In genomic region chr6:108578595-108579038, GRCh38 we compare ENCODE assay signal across 9 cellular contexts. TPM values are rescaled to one million over a fixed set of nuclear protein-coding genes. Genes with fewer than 3 reads are reported as not detected.
DNase-seq lines count a peak whose midpoint lies in the region; ATAC-seq, FAIRE-seq and TF ChIP-seq lines count a peak whose summit lies in the region.
"Had no signal": no experiment of that assay in that cellular context is flagged by ENCODE, and none has a peak within 500 bp of the region (broad histone marks: within the 10 kb centered on the region; RNA-seq: fewer than 3 reads in every experiment).

No MANE protein-coding gene starts in this region.

- no peak overlapping the region for H3K14ac ChIP-seq in IMR-90 (replicated peaks; ENCODE audit: low read depth, low read length)

- TF ChIP-seq CTCF in IMR-90 (conservative IDR thresholded peaks at IDR 0.05; ENCODE audit: low read depth, low read length) (no peak), breast epithelium (IDR thresholded peaks at IDR 0.05) (no peak), type B pancreatic cell (conservative IDR thresholded peaks at IDR 0.05) (no peak), prostate gland (IDR thresholded peaks at IDR 0.05) (no peak)

- peaks cover 30% of the 10 kb centered on the region for H3K36me3 Mint-ChIP-seq in type B pancreatic cell

- ATAC-seq in IMR-90 (ENCODE audit: low read depth), result peak; percentile 70
- ATAC-seq in left lobe of liver, result peak; percentile 73
- no peak for ATAC-seq in GM21825 (IDR thresholded peaks at IDR 0.05; ENCODE audit: unreplicated experiment)
- ATAC-seq: activated CD8-positive, alpha-beta T cell treated with anti-CD3 and anti-CD28 coated beads for 36 hours had no signal

- H3K9ac ChIP-seq in IMR-90 (ENCODE audit: low read depth, low read length), result no peak overlapping the region

- H2AK9ac ChIP-seq in IMR-90 (replicated peaks; ENCODE audit: low read depth, low read length, poor library complexity), result no peak overlapping the region

- BruUV-seq in IMR-90 (replicated peaks; lab: Mats Ljungman, UMichigan), result no TSS peak

- no peak overlapping the region for H2BK15ac ChIP-seq in IMR-90 (ENCODE audit: low read depth, low read length)

- TF ChIP-seq POLR2A in IMR-90 (IDR thresholded peaks at IDR 0.05; ENCODE audit: low read depth, low read length) (no peak), breast epithelium (IDR thresholded peaks at IDR 0.05) (no peak), H54 (IDR thresholded peaks at IDR 0.05; ENCODE audit: low read depth, low read length) (no peak), prostate gland (IDR thresholded peaks at IDR 0.05) (no peak)

- intact Hi-C loops in IMR-90 (cut with micrococcal nuclease), result loop anchor here (5.0 kb wide), 1 partner anchor 204 kb away; no protein-coding TSS in a partner anchor
- intact Hi-C loops in breast epithelium (cut with DNase I; ENCODE audit: low total_unique reads), result no loop called here
- intact Hi-C loops in prostate gland (cut with DNase I), result no loop called here

- H4K8ac ChIP-seq in IMR-90 (ENCODE audit: low read depth in 2 of 2, low read length in 2 of 2), result no peak overlapping the region

- H3K18ac ChIP-seq in IMR-90 (ENCODE audit: low read depth, low read length), result peak overlapping the region; percentile 22; the same call in 1 of the 2 replicates

- 0 out of 2 replicates have a peak, but pooled peaks have one; percentile 7 for TF ChIP-seq RAD21 in IMR-90 (IDR thresholded peaks at IDR 0.05; ENCODE audit: low read length)

- peak; percentile 81 for DNase-seq in IMR-90
- DNase-seq in breast epithelium (ENCODE audit: low spot score in 2 of 2), result no peak
- peak; percentile 74 for DNase-seq in left lobe of liver (ENCODE audit: low spot score)
- DNase-seq in type B pancreatic cell (ENCODE audit: extremely low spot score, unreplicated experiment), result no peak
- no peak for DNase-seq in H54 (ENCODE audit: insufficient read length, low spot score)
- DNase-seq in prostate gland (ENCODE audit: low spot score), result no peak
- DNase-seq: activated CD8-positive, alpha-beta T cell treated with anti-CD3 and anti-CD28 coated beads for 36 hours; mesendoderm had no signal

- no peak overlapping the region for H2BK20ac ChIP-seq in IMR-90 (ENCODE audit: low read depth, low read length)

- H3K9me3 Mint-ChIP-seq in type B pancreatic cell, result no peaks in the 10 kb centered on the region
- H3K9me3 Mint-ChIP-seq: activated CD8-positive, alpha-beta T cell treated with anti-CD3 and anti-CD28 coated beads for 36 hours had no signal

- H3K27me3 ChIP-seq in IMR-90 (ENCODE audit: control insufficient read depth, insufficient read depth, low read length) (no peaks in the 10 kb centered on the region), breast epithelium (no peaks in the 10 kb centered on the region), prostate gland (replicated peaks; ENCODE audit: insufficient read depth) (no peaks in the 10 kb centered on the region)

- peak overlapping the region; percentile 39 for H2BK5ac ChIP-seq in IMR-90 (ENCODE audit: low read depth, low read length, poor library complexity, severe bottlenecking)

- H3K9me3 ChIP-seq in IMR-90 (ENCODE audit: control insufficient read depth, insufficient read depth, low read length) (no peaks in the 10 kb centered on the region), breast epithelium (no peaks in the 10 kb centered on the region), prostate gland (no peaks in the 10 kb centered on the region)

- peak overlapping the region; percentile 11 for H3K27ac Mint-ChIP-seq in type B pancreatic cell
- H3K27ac Mint-ChIP-seq: activated CD8-positive, alpha-beta T cell treated with anti-CD3 and anti-CD28 coated beads for 36 hours had no signal

- peak overlapping the region; percentile 27; the same call in 1 of the 2 replicates for H3K4ac ChIP-seq in IMR-90 (ENCODE audit: low read depth, low read length)

- no peak overlapping the region for H3K4me3 ChIP-seq in IMR-90 (ENCODE audit: insufficient read depth, low read depth, low read length)
- no peak overlapping the region for H3K4me3 ChIP-seq in breast epithelium
- H3K4me3 ChIP-seq in prostate gland, result no peak overlapping the region

- no peak overlapping the region for H4K5ac ChIP-seq in IMR-90 (ENCODE audit: low read depth, low read length)

- H4K91ac ChIP-seq in IMR-90 (ENCODE audit: insufficient read depth, low read depth, low read length), result no peak overlapping the region

- dilution Hi-C loops in IMR-90 (cut with HindIII; ENCODE audit: low sequenced_read_pairs, unreplicated experiment), result no loop called here

- no peak overlapping the region for H3K4me3 Mint-ChIP-seq in type B pancreatic cell
- H3K4me3 Mint-ChIP-seq: activated CD8-positive, alpha-beta T cell treated with anti-CD3 and anti-CD28 coated beads for 36 hours had no signal

- H4K20me1 ChIP-seq in IMR-90 (ENCODE audit: insufficient read depth, low read length), result peaks cover 87% of the 10 kb centered on the region

- 0 out of 2 replicates have a peak overlapping the region, but pooled peaks have one; percentile 28 for H3K23ac ChIP-seq in IMR-90 (ENCODE audit: low read depth, low read length)

- H3K27me3 Mint-ChIP-seq in type B pancreatic cell, result no peaks in the 10 kb centered on the region
- H3K27me3 Mint-ChIP-seq: activated CD8-positive, alpha-beta T cell treated with anti-CD3 and anti-CD28 coated beads for 36 hours had no signal

- in situ Hi-C loops in IMR-90 (cut with MboI; ENCODE audit: low sequenced_read_pairs), result no loop called here

- peak overlapping the region; percentile 8; the same call in 1 of the 2 replicates for H2AK5ac ChIP-seq in IMR-90 (ENCODE audit: low read depth, low read length)

- CTCF ChIA-PET in IMR-90 (lab: Yijun Ruan, JAX), result no interaction called here

- H3K56ac ChIP-seq in IMR-90 (ENCODE audit: extremely low read depth, insufficient read depth, low read length), result no peak overlapping the region

- POLR2A ChIA-PET in IMR-90 (lab: Charles Lee; ENCODE audit: unreplicated experiment), result no interaction called here

- no peak overlapping the region for H2AFZ ChIP-seq in IMR-90 (replicated peaks; ENCODE audit: low read length, poor library complexity)

- 29% methylated on average over 4 of the region's 7 CpGs; no CpG with 5 or more reads in 1 of the 2 experiments for WGBS in IMR-90 (ENCODE audit: extremely low coverage in 2 of 2, insufficient read length in 1 of 2), 2 experiments
- 76% methylated on average over 7 of the region's 7 CpGs for WGBS in prostate gland

- H3K27ac ChIP-seq in IMR-90 (ENCODE audit: insufficient read depth, low read length) (peak overlapping the region; percentile 35; the same call in 1 of the 2 replicates), breast epithelium (peak overlapping the region; percentile 58 to 80), prostate gland (no peak overlapping the region)

- H3K9me1 ChIP-seq in IMR-90 (ENCODE audit: insufficient read depth, low read length), result peaks cover 35% of the 10 kb centered on the region

- peaks cover 60% of the 10 kb centered on the region for H3K4me1 Mint-ChIP-seq in type B pancreatic cell (ENCODE audit: unreplicated experiment)

- peak overlapping the region; percentile 73 for H3K4me2 ChIP-seq in IMR-90 (ENCODE audit: low read depth, low read length)

- H3K79me1 ChIP-seq in IMR-90 (ENCODE audit: low read depth in 1 of 2, low read length in 2 of 2), result peaks cover 22 to 82% of the 10 kb centered on the region in 2 experiments

- H3K4me1 ChIP-seq in IMR-90 (ENCODE audit: control insufficient read depth, insufficient read depth, low read length) (peaks cover 33% of the 10 kb centered on the region), breast epithelium (peaks cover 0 to 43% of the 10 kb centered on the region in 2 donors), prostate gland (replicated peaks) (peaks cover 16% of the 10 kb centered on the region)

- peaks cover 2% of the 10 kb centered on the region; the same call in 1 of the 2 replicates for H3K36me3 ChIP-seq in IMR-90 (ENCODE audit: control insufficient read depth, insufficient read depth, low read length)
- H3K36me3 ChIP-seq in breast epithelium, result no peaks in the 10 kb centered on the region
- no peaks in the 10 kb centered on the region for H3K36me3 ChIP-seq in prostate gland

- no peak overlapping the region for H2BK120ac ChIP-seq in IMR-90 (ENCODE audit: low read depth, low read length)

- no peak for FAIRE-seq in H54 (lab: Jason Lieb, UNC)

TF ChIP-seq in IMR-90, 13 proteins besides CTCF, POLR2A, EP300 and RAD21:
- TF ChIP-seq, protein P1, sequence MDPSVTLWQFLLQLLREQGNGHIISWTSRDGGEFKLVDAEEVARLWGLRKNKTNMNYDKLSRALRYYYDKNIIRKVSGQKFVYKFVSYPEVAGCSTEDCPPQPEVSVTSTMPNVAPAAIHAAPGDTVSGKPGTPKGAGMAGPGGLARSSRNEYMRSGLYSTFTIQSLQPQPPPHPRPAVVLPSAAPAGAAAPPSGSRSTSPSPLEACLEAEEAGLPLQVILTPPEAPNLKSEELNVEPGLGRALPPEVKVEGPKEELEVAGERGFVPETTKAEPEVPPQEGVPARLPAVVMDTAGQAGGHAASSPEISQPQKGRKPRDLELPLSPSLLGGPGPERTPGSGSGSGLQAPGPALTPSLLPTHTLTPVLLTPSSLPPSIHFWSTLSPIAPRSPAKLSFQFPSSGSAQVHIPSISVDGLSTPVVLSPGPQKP (IDR thresholded peaks at IDR 0.05; ENCODE audit: borderline replicate concordance, low read depth, low read length), result no peak
- TF ChIP-seq NFE2L2 (IDR thresholded peaks at IDR 0.05; ENCODE audit: low read depth, low read length) (peak; percentile 28; the same call in 1 of the 2 replicates), FOS (IDR thresholded peaks at IDR 0.05; ENCODE audit: low read depth, low read length) (peak; percentile 73), MXI1 (IDR thresholded peaks at IDR 0.05; ENCODE audit: borderline replicate concordance, low read depth, low read length) (0 out of 2 replicates have a peak, but pooled peaks have one; percentile 55), CEBPB (IDR thresholded peaks at IDR 0.05; ENCODE audit: low read depth, low read length) (peak; percentile 20; the same call in 1 of the 2 replicates), BHLHE40 (IDR thresholded peaks at IDR 0.05; ENCODE audit: low read depth, low read length) (peak; percentile 87)

RNA-seq across cellular contexts. Expression of gene FOXO3, which starts 17.9 kb away (rescaled TPM):
- total RNA-seq in IMR-90 (2012; rRNA removed) (35.3 and 38.7 TPM in 2 replicates), breast epithelium (100 to 1,000 TPM; 107 to 181 (median 155) TPM), left lobe of liver (22.6 TPM), type B pancreatic cell (ENCODE audit: low replicate concordance) (30.4 and 43.3 TPM in 2 replicates), prostate gland (100 to 1,000 TPM; 108 to 144 TPM)
- polyA plus RNA-seq in IMR-90 (2012; rRNA removed), result 17.5 and 19.1 TPM in 2 replicates
- 12.9 and 22.4 TPM in 2 replicates for polyA plus RNA-seq in IMR-90 (2012; cell fraction: cytosol; rRNA removed)
- 13.2 and 15.6 TPM in 2 replicates for polyA plus RNA-seq in IMR-90 (2012; cell fraction: nucleus; rRNA removed; ENCODE audit: low replicate concordance)

Comparison
In these comparisons a context has a peak if more than half of its experiments do, and no peak if none do; other contexts are left out.
1. DNase-seq: peak in IMR-90 (single experiment) and left lobe of liver (single experiment); none in breast epithelium (0 of 2), type B pancreatic cell (single experiment), H54 (single experiment) and prostate gland (single experiment).
2. H3K27ac ChIP-seq: peak in IMR-90 (single experiment) and breast epithelium (2 of 2); none in prostate gland (0 of 2).